Comparison of ENCODE assay signal across 1 cellular context in genomic region chr17:39173539-39174274, GRCh38.
TF ChIP-seq lines count a peak whose summit lies in the region.

No MANE protein-coding gene starts in this region.

TF ChIP-seq in SK-N-SH treated with all-trans-retinoic acid at 6 μM for 48 hours, 23 proteins besides CTCF, POLR2A, EP300 and RAD21:
- TF ChIP-seq CREB5 (CRISPR knock-in tag; IDR thresholded peaks at IDR 0.05; ENCODE audit: low read depth) (no peak), RARB (CRISPR knock-in tag; IDR thresholded peaks at IDR 0.05) (no peak), OSR1 (CRISPR knock-in tag; IDR thresholded peaks at IDR 0.05) (no peak), BACH2 (CRISPR knock-in tag; IDR thresholded peaks at IDR 0.05; ENCODE audit: borderline replicate concordance) (no peak), PATZ1 (CRISPR knock-in tag; IDR thresholded peaks at IDR 0.05; ENCODE audit: borderline replicate concordance) (no peak), POU6F1 (CRISPR knock-in tag; IDR thresholded peaks at IDR 0.05; ENCODE audit: borderline replicate concordance, low read depth) (no peak), ZNF565 (CRISPR knock-in tag; conservative IDR thresholded peaks at IDR 0.05; ENCODE audit: low read depth) (no peak), ESRRG (CRISPR knock-in tag; IDR thresholded peaks at IDR 0.05) (no peak), ZFP30 (CRISPR knock-in tag; IDR thresholded peaks at IDR 0.05) (no peak), TCF4 (CRISPR knock-in tag; IDR thresholded peaks at IDR 0.05; ENCODE audit: borderline replicate concordance) (no peak), SNAI2 (CRISPR knock-in tag; IDR thresholded peaks at IDR 0.05) (no peak), TOX (CRISPR knock-in tag; IDR thresholded peaks at IDR 0.05; ENCODE audit: borderline replicate concordance) (no peak)
